ENCODE assay signal across 1 cellular context in genomic region chr11:96260067-96260511, GRCh38.
A peak's percentile ranks its signal among the peaks of the same experiment; 100 is the strongest.
TF ChIP-seq lines count a peak whose summit lies in the region.

No MANE protein-coding gene starts in this region.

TF ChIP-seq in K562, 482 proteins besides CTCF, POLR2A, EP300 and RAD21 (continued from another document):
- TF ChIP-seq ETV5 (CRISPR knock-in tag; IDR thresholded peaks at IDR 0.05; ENCODE audit: low read depth) (no peak), HDAC1 (IDR thresholded peaks at IDR 0.05) (peak in 1 of 2 experiments; percentile 45; a peak in 1 of 4 replicates), MEIS2 (IDR thresholded peaks at IDR 0.05; ENCODE audit: partially characterized antibody) (peak; percentile 48), ZNF143 (CRISPR knock-in tag; IDR thresholded peaks at IDR 0.05) (no peak), CCNT2 (IDR thresholded peaks at IDR 0.05; ENCODE audit: borderline replicate concordance, extremely low read depth, insufficient read length, low read depth, low read length) (peak; percentile 55), ARID2 (IDR thresholded peaks at IDR 0.05) (0 out of 2 replicates have a peak, but pooled peaks have one; percentile 18), HEY1 (CRISPR knock-in tag; IDR thresholded peaks at IDR 0.05; ENCODE audit: borderline replicate concordance) (no peak), ATF7 (IDR thresholded peaks at IDR 0.05) (0 out of 2 replicates have a peak, but pooled peaks have one; percentile 14), TEAD1 (CRISPR knock-in tag; IDR thresholded peaks at IDR 0.05) (0 out of 4 replicates have a peak, but pooled peaks have one; percentile 25 to 40), CBFA2T3 (IDR thresholded peaks at IDR 0.05) (peak; percentile 21), FOXK2 (conservative IDR thresholded peaks at IDR 0.05 in 1 of 2, IDR thresholded peaks at IDR 0.05 in 1 of 2; ENCODE audit: low read depth in 2 of 2) (0 out of 4 replicates have a peak, but pooled peaks of 1 of the 2 experiments have one; percentile 15), POLR2H (tag; IDR thresholded peaks at IDR 0.05; ENCODE audit: low read depth) (peak; percentile 35; the same call in 1 of the 2 replicates), MLLT1 (IDR thresholded peaks at IDR 0.05) (0 out of 4 replicates have a peak, but pooled peaks of 1 of the 2 experiments have one; percentile 28), EP400 (IDR thresholded peaks at IDR 0.05) (peak; percentile 53; the same call in 1 of the 2 replicates), SRSF1 (IDR thresholded peaks at IDR 0.05; ENCODE audit: low read depth, low read length) (no peak), ZNF695 (CRISPR knock-in tag; IDR thresholded peaks at IDR 0.05) (no peak), ZNF592 (IDR thresholded peaks at IDR 0.05) (peak; percentile 53; the same call in 1 of the 2 replicates), CC2D1A (IDR thresholded peaks at IDR 0.05) (0 out of 2 replicates have a peak, but pooled peaks have one; percentile 44), ZNF551 (CRISPR knock-in tag; IDR thresholded peaks at IDR 0.05) (no peak), ZNF740 (CRISPR knock-in tag; IDR thresholded peaks at IDR 0.05) (peak; percentile 70), ZNF740 (tag; IDR thresholded peaks at IDR 0.05) (0 out of 4 replicates have a peak, but pooled peaks of 1 of the 2 experiments have one; percentile 50), SPI1 (IDR thresholded peaks at IDR 0.05; ENCODE audit: borderline replicate concordance, low read depth, low read length) (peak; percentile 56; the same call in 1 of the 2 replicates), ETV1 (tag; conservative IDR thresholded peaks at IDR 0.05; ENCODE audit: low read depth) (peak; percentile 56; the same call in 1 of the 2 replicates), CXXC5 (CRISPR knock-in tag; IDR thresholded peaks at IDR 0.05) (0 out of 2 replicates have a peak, but pooled peaks have one; percentile 27), NFRKB (IDR thresholded peaks at IDR 0.05; ENCODE audit: low read depth) (0 out of 2 replicates have a peak, but pooled peaks have one; percentile 37), RBFOX2 (IDR thresholded peaks at IDR 0.05; ENCODE audit: low read depth, low read length) (no peak), ZSCAN29 (IDR thresholded peaks at IDR 0.05) (no peak), KDM1A (IDR thresholded peaks at IDR 0.05) (0 out of 4 replicates have a peak, but pooled peaks of 1 of the 2 experiments have one; percentile 11), ESRRB (CRISPR knock-in tag; IDR thresholded peaks at IDR 0.05; ENCODE audit: borderline replicate concordance) (no peak)
- TF ChIP-seq, protein P1, sequence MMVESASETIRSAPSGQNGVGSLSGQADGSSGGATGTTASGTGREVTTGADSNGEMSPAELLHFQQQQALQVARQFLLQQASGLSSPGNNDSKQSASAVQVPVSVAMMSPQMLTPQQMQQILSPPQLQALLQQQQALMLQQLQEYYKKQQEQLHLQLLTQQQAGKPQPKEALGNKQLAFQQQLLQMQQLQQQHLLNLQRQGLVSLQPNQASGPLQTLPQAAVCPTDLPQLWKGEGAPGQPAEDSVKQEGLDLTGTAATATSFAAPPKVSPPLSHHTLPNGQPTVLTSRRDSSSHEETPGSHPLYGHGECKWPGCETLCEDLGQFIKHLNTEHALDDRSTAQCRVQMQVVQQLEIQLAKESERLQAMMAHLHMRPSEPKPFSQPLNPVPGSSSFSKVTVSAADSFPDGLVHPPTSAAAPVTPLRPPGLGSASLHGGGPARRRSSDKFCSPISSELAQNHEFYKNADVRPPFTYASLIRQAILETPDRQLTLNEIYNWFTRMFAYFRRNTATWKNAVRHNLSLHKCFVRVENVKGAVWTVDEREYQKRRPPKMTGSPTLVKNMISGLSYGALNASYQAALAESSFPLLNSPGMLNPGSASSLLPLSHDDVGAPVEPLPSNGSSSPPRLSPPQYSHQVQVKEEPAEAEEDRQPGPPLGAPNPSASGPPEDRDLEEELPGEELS (CRISPR knock-in tag; IDR thresholded peaks at IDR 0.05; ENCODE audit: borderline replicate concordance) = no peak
TF ChIP-seq in K562: peak in this region for 49.
